16 cellular contexts compared by ENCODE assay signal in genomic region chr5:66742896-66743247, GRCh38.
"Had no signal": no experiment of that assay in that cellular context is flagged by ENCODE, and none has a peak within 500 bp of the region (broad histone marks: within the 10 kb centered on the region; RNA-seq: fewer than 3 reads in every experiment).

No MANE protein-coding gene starts in this region.

- H3K27ac ChIP-seq: cardiac muscle cell, colonic mucosa, neutrophil, parathyroid adenoma, spleen had no signal

- DNase-seq: activated CD4-positive, alpha-beta T cell treated with anti-CD3 and anti-CD28 coated beads, Interleukin-2, amount 10 ng/mL, durations not matched to agents 24 days and 14 days; activated CD8-positive, alpha-beta memory T cell treated with anti-CD3 and anti-CD28 coated beads, Interleukin-2, amount 50 U/mL, for 4 hours; activated effector memory CD4-positive, alpha-beta T cell treated with anti-CD3 and anti-CD28 coated beads, Interleukin-2, amount 50 U/mL, for 16 hours; activated T-cell treated with anti-CD3 and anti-CD28 coated beads, Interleukin-2, amount 50 U/mL, for 4 hours; amniotic stem cell; colonic mucosa; head of caudate nucleus; natural killer cell; spleen; stimulated activated CD4-positive, alpha-beta T cell treated with anti-CD3 and anti-CD28 coated beads, Interleukin-4, amount 100 ng/mL, for 4 hours; T1000 had no signal

- H3K4me3 ChIP-seq: cardiac muscle cell, colonic mucosa, spleen had no signal

- ATAC-seq: activated naive CD4-positive, alpha-beta T cell treated with anti-CD3 and anti-CD28 coated beads, Interleukin-2, amount 50 U/mL, for 72 hours; activated T-cell treated with anti-CD3 and anti-CD28 coated beads, Interleukin-2, amount 50 U/mL, for 4 hours; natural killer cell; stimulated activated memory B cell treated with anti-CD40 and anti-IgM and Interleukin-4, amounts not matched to agents 10 μg/mL and 1 μg/mL and 100 μg/mL, for 72 hours had no signal

- H3K27me3 ChIP-seq: cardiac muscle cell, colonic mucosa, neutrophil had no signal

- H3K4me1 ChIP-seq: colonic mucosa, parathyroid adenoma had no signal

- H3K9me3 ChIP-seq: colonic mucosa, spleen had no signal

- H3K36me3 ChIP-seq: cardiac muscle cell, colonic mucosa, neutrophil, spleen had no signal
